In the genomic region with DNA sequence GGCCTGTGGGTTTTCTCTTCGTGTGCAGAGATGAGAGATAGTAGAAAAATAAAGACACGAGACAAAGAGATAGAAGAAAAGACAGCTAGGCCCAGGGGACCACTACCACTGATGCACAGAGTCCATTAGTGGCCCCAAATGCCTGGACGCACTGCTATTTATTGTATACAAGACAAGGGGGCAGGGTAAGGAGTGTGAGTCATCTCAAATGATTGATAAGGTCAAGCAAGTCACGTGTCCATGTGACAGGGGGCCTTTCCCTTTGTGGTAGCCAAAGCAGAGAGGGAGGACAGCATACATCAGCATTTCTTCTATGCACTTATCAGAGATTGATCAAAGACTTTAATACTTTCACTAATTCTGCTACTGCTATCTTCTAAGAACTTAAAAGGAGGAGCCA, we compare ENCODE assay signal across 1 cellular context. TPM values are rescaled to one million over a fixed set of nuclear protein-coding genes. Genes with fewer than 3 reads are reported as not detected.
"Had no signal": no experiment of that assay in that cellular context is flagged by ENCODE, and none has a peak within 500 bp of the region (broad histone marks: within the 10 kb centered on the region; RNA-seq: fewer than 3 reads in every experiment).

No MANE protein-coding gene starts in this region.

RNA-seq across cellular contexts. Expression of a gene that starts 53.0 kb away (rescaled TPM):
- total RNA-seq: ascending aorta had no signal
